In the genomic region with DNA sequence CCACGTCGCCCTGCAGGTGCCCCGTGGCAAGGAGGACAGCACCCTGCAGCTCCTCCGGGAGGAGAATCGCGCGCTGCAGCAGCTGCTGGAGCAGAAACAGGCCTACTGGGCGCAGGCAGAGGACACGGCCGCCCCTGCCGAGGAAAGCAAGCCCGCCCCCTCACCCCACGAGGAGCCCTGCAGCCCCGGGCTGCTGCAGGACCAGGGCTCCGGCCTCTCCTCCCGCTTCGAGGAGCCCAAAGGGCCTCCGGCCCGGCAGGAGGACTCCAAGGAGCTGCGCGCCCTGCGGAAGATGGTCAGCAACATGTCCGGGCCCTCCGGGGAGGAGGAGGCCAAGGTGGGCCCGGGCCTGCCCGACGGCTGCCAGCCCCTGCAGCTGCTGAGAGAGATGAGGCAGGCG, we compare ENCODE assay signal across 1 cellular context.
TF ChIP-seq lines count a peak whose summit lies in the region.

No MANE protein-coding gene starts in this region.

TF ChIP-seq in SK-N-SH treated with all-trans-retinoic acid at 6 μM for 48 hours, 23 proteins besides CTCF, POLR2A, EP300 and RAD21:
- TF ChIP-seq, protein P1, sequence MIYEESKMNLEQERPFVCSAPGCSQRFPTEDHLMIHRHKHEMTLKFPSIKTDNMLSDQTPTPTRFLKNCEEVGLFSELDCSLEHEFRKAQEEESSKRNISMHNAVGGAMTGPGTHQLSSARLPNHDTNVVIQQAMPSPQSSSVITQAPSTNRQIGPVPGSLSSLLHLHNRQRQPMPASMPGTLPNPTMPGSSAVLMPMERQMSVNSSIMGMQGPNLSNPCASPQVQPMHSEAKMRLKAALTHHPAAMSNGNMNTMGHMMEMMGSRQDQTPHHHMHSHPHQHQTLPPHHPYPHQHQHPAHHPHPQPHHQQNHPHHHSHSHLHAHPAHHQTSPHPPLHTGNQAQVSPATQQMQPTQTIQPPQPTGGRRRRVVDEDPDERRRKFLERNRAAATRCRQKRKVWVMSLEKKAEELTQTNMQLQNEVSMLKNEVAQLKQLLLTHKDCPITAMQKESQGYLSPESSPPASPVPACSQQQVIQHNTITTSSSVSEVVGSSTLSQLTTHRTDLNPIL (CRISPR knock-in tag; IDR thresholded peaks at IDR 0.05; ENCODE audit: low read depth), result no peak
- TF ChIP-seq BACH2 (CRISPR knock-in tag; IDR thresholded peaks at IDR 0.05; ENCODE audit: borderline replicate concordance) (no peak), TCF4 (CRISPR knock-in tag; IDR thresholded peaks at IDR 0.05; ENCODE audit: borderline replicate concordance) (no peak), TOX (CRISPR knock-in tag; IDR thresholded peaks at IDR 0.05; ENCODE audit: borderline replicate concordance) (no peak), GLIS3 (CRISPR knock-in tag; IDR thresholded peaks at IDR 0.05) (no peak), ESRRG (CRISPR knock-in tag; IDR thresholded peaks at IDR 0.05) (no peak), SNAI2 (CRISPR knock-in tag; IDR thresholded peaks at IDR 0.05) (no peak), CSDC2 (CRISPR knock-in tag; IDR thresholded peaks at IDR 0.05) (no peak)
